In genomic region chr3:112466041-112466440, GRCh38 we compare ENCODE assay signal across 15 cellular contexts. TPM values are rescaled to one million over a fixed set of nuclear protein-coding genes. Genes with fewer than 3 reads are reported as not detected.
"Had no signal": no experiment of that assay in that cellular context is flagged by ENCODE, and none has a peak within 500 bp of the region (broad histone marks: within the 10 kb centered on the region; RNA-seq: fewer than 3 reads in every experiment).

No MANE protein-coding gene starts in this region.

- H3K4me3 Mint-ChIP-seq: activated CD8-positive, alpha-beta T cell treated with anti-CD3 and anti-CD28 coated beads for 36 hours; activated T-helper 1 cell treated with anti-CD3 and anti-CD28 coated beads, Interleukin-12 subunit alpha, Interleukin-12 subunit beta, Interleukin-2, Interleukin-4 antibody, amounts not matched to agents 30 ng/mL and 10 ng/mL and 1 ng/mL, durations not matched to agents 14 hours and 24 hours and 36 hours; nephron progenitor cell; stimulated activated naive CD8-positive, alpha-beta T cell treated with anti-CD3 and anti-CD28 coated beads, Interleukin-15, amount 100 ng/mL, for 72 hours; T-helper 2 cell treated with Interferon-gamma antibody and Interleukin-4, amounts not matched to agents 5 μg/mL and 100 μg/mL, for 36 hours had no signal

- H3K27me3 ChIP-seq: dorsolateral prefrontal cortex, testis, upper lobe of right lung had no signal

- H3K4me3 ChIP-seq: dorsolateral prefrontal cortex, testis, upper lobe of right lung had no signal

- ATAC-seq: activated CD8-positive, alpha-beta T cell treated with anti-CD3 and anti-CD28 coated beads for 36 hours; esophagus mucosa; stimulated activated naive CD8-positive, alpha-beta T cell treated with anti-CD3 and anti-CD28 coated beads, Interleukin-15, amount 100 ng/mL, for 72 hours; upper lobe of right lung had no signal

- H3K27me3 Mint-ChIP-seq: activated CD8-positive, alpha-beta T cell treated with anti-CD3 and anti-CD28 coated beads for 36 hours; stimulated activated naive CD8-positive, alpha-beta T cell treated with anti-CD3 and anti-CD28 coated beads, Interleukin-15, amount 100 ng/mL, for 72 hours had no signal

- H3K27ac ChIP-seq: dorsolateral prefrontal cortex, testis, upper lobe of right lung had no signal

- H3K4me1 Mint-ChIP-seq: nephron progenitor cell had no signal

- H3K36me3 ChIP-seq: upper lobe of right lung had no signal

- H3K9me3 ChIP-seq: testis, upper lobe of right lung had no signal

- H3K9me3 Mint-ChIP-seq: nephron progenitor cell; T-helper 2 cell treated with Interferon-gamma antibody and Interleukin-4, amounts not matched to agents 5 μg/mL and 100 μg/mL, for 36 hours had no signal

- H3K4me1 ChIP-seq: testis had no signal

- H3K27ac Mint-ChIP-seq: activated CD8-positive, alpha-beta T cell treated with anti-CD3 and anti-CD28 coated beads for 36 hours; activated T-helper 1 cell treated with anti-CD3 and anti-CD28 coated beads, Interleukin-12 subunit alpha, Interleukin-12 subunit beta, Interleukin-2, Interleukin-4 antibody, amounts not matched to agents 30 ng/mL and 10 ng/mL and 1 ng/mL, durations not matched to agents 14 hours and 24 hours and 36 hours; nephron progenitor cell; T-helper 2 cell treated with Interferon-gamma antibody and Interleukin-4, amounts not matched to agents 5 μg/mL and 100 μg/mL, for 36 hours had no signal

- DNase-seq: activated CD4-positive, alpha-beta T cell treated with anti-CD3 and anti-CD28 coated beads for 1 hour; activated CD8-positive, alpha-beta T cell treated with anti-CD3 and anti-CD28 coated beads for 36 hours; activated naive CD4-positive, alpha-beta T cell treated with Interleukin-2 at 50 U/mL for 16 hours; dorsolateral prefrontal cortex; glutamatergic neuron; mammary epithelial cell; nephron progenitor cell; stimulated activated CD4-positive, alpha-beta T cell treated with anti-CD3 and anti-CD28 coated beads, Interleukin-4, amount 100 ng/mL, for 1 hour; stimulated activated naive CD8-positive, alpha-beta T cell treated with anti-CD3 and anti-CD28 coated beads, Interleukin-15, amount 100 ng/mL, for 72 hours; testis; upper lobe of right lung had no signal

RNA-seq across cellular contexts. Expression of gene BTLA, which starts 33.2 kb away (rescaled TPM):
- total RNA-seq: mammary epithelial cell, osteocyte had no signal
